ENCODE assay signal across 10 cellular contexts in genomic region chr3:42070089-42070885, GRCh38. TPM values are rescaled to one million over a fixed set of nuclear protein-coding genes. Genes with fewer than 3 reads are reported as not detected.
DNase-seq lines count a peak whose midpoint lies in the region; ATAC-seq and TF ChIP-seq lines count a peak whose summit lies in the region.
"Had no signal": no experiment of that assay in that cellular context is flagged by ENCODE, and none has a peak within 500 bp of the region (broad histone marks: within the 10 kb centered on the region; RNA-seq: fewer than 3 reads in every experiment).

No MANE protein-coding gene starts in this region.

- no peak overlapping the region for H3K4me3 ChIP-seq in HUES64 (ENCODE audit: low read length)
- H3K4me3 ChIP-seq in ascending aorta: no peak overlapping the region
- H3K4me3 ChIP-seq in lower lobe of right lung: no peak overlapping the region
- no peak overlapping the region for H3K4me3 ChIP-seq in stomach smooth muscle (ENCODE audit: low read length in 2 of 2)

- ATAC-seq in lower lobe of right lung: no peak
- no peak for ATAC-seq in GM19467 (IDR thresholded peaks at IDR 0.05; ENCODE audit: unreplicated experiment)

- H3K27ac ChIP-seq in HUES64 (ENCODE audit: low read depth, low read length) (0 out of 2 replicates have a peak overlapping the region, but pooled peaks have one; percentile 53), ascending aorta (peak overlapping the region; percentile 75 to 87), lower lobe of right lung (peak overlapping the region; percentile 79), stomach smooth muscle (ENCODE audit: low read length) (peak overlapping the region; percentile 89)

- TF ChIP-seq CTCF in ascending aorta (IDR thresholded peaks at IDR 0.05): no peak
- TF ChIP-seq CTCF in lower lobe of right lung (IDR thresholded peaks at IDR 0.05): no peak

- H3K4me1 ChIP-seq in HUES64 (ENCODE audit: insufficient read depth, low read length) (peaks cover 41% of the 10 kb centered on the region), ascending aorta (peaks cover 20 to 56% of the 10 kb centered on the region in 2 donors), lower lobe of right lung (peaks cover 69% of the 10 kb centered on the region), stomach smooth muscle (ENCODE audit: control insufficient read depth, insufficient read depth, low read length) (peaks cover 76% of the 10 kb centered on the region)

- intact Hi-C loops in ascending aorta (cut with DNase I) (no loop called here), lower lobe of right lung (cut with DNase I) (no loop called here)

- 98% methylated on average over 5 of the region's 5 CpGs for WGBS in HUES64

- H3K27me3 ChIP-seq in HUES64 (ENCODE audit: insufficient read depth, low read length): no peaks in the 10 kb centered on the region
- H3K27me3 ChIP-seq in ascending aorta: no peaks in the 10 kb centered on the region
- H3K27me3 ChIP-seq in lower lobe of right lung (ENCODE audit: low read depth): no peaks in the 10 kb centered on the region
- no peaks in the 10 kb centered on the region for H3K27me3 ChIP-seq in stomach smooth muscle (ENCODE audit: control insufficient read depth in 1 of 2, insufficient read depth in 2 of 2, low read length in 2 of 2)

- no peak for DNase-seq in ascending aorta (ENCODE audit: low spot score in 2 of 2)
- no peak for DNase-seq in lower lobe of right lung
- DNase-seq in NCI-H2107 treated with DMSO at 0.1 percent for 48 hours (lab: John Stamatoyannopoulos, UW; ENCODE audit: unreplicated experiment): no peak
- DNase-seq in amniotic stem cell (lab: John Stamatoyannopoulos, UW): no peak
- no peak for DNase-seq in HT-29 (ENCODE audit: low spot score)
- DNase-seq: activated CD4-positive, alpha-beta memory T cell treated with anti-CD3 and anti-CD28 coated beads for 36 hours; NCI-H69 had no signal

- H3K9me3 ChIP-seq in HUES64 (ENCODE audit: insufficient read depth, low read depth, low read length) (no peaks in the 10 kb centered on the region), ascending aorta (no peaks in the 10 kb centered on the region), lower lobe of right lung (no peaks in the 10 kb centered on the region), stomach smooth muscle (ENCODE audit: control insufficient read depth in 2 of 2, low read length in 2 of 2) (no peaks in the 10 kb centered on the region)

- H3K36me3 ChIP-seq in HUES64 (ENCODE audit: insufficient read depth, low read length) (no peaks in the 10 kb centered on the region), ascending aorta (no peaks in the 10 kb centered on the region), lower lobe of right lung (no peaks in the 10 kb centered on the region), stomach smooth muscle (ENCODE audit: control insufficient read depth in 2 of 2, insufficient read depth in 2 of 2, low read length in 2 of 2) (no peaks in the 10 kb centered on the region)

- H3K9ac ChIP-seq in HUES64 (ENCODE audit: low read depth, low read length) (no peak overlapping the region), stomach smooth muscle (ENCODE audit: low read length in 2 of 2) (no peak overlapping the region)

RNA-seq across cellular contexts. Expression of gene TRAK1, which starts 20.9 kb away (rescaled TPM):
- 21.1 TPM for polyA plus RNA-seq in HUES64 (2013, experiment 1 of 2)
- 28.0 TPM for polyA plus RNA-seq in HUES64 (2013, experiment 2 of 2)
- total RNA-seq in ascending aorta (37.5 TPM), lower lobe of right lung (50.6 TPM)
- total RNA-seq in HT-29 (2014; rRNA removed; shearing (Covaris generic)): 186 and 190 TPM in 2 replicates
